ENCODE assay signal across 24 cellular contexts in the genomic region with DNA sequence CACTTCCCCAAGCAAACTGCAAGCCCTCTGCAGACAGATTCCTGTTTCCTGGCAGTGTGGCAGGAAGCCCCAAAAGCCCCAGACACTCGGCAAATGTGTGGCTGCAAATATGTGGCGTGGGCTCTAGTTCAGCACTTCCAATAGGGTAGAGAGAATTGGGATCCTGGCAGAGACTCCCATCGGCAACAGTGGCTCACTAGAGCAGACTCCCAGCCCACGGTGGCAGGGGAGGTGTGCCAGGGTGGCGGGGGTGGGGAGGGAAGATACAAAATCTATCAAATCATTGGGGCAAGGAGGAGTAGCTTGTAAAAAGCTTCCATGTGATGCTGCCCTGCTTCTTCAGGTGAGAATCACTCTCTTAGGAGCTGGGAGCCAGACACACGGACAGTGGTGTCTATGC. TPM values are rescaled to one million over a fixed set of nuclear protein-coding genes. Genes with fewer than 3 reads are reported as not detected.
DNase-seq lines count a peak whose midpoint lies in the region; ATAC-seq and TF ChIP-seq lines count a peak whose summit lies in the region.
"Had no signal": no experiment of that assay in that cellular context is flagged by ENCODE, and none has a peak within 500 bp of the region (broad histone marks: within the 10 kb centered on the region; RNA-seq: fewer than 3 reads in every experiment).

No MANE protein-coding gene starts in this region.

- DNase-seq in cerebellum (ENCODE audit: low spot score) (peak; percentile 45), coronary artery (ENCODE audit: low spot score) (no peak)
- DNase-seq in activated T-cell treated with anti-CD3 and anti-CD28 coated beads, Interleukin-2, amount 50 U/mL, for 24 hours: no peak
- no peak for DNase-seq in activated CD4-positive, alpha-beta T cell treated with anti-CD3 and anti-CD28 coated beads, Interleukin-2, amount 50 U/mL, for 4 hours
- DNase-seq: 8988T; ACHN; CD4-positive, alpha-beta memory T cell; CD4-positive, CD25-positive, alpha-beta regulatory T cell; CD8-positive, alpha-beta memory T cell; COR-L47; DMS 273 treated with DMSO at 0.1 percent for 48 hours; DMS153; DMS53; DMS79; DND-41; EL; GDM1 had no signal

- no peaks in the 10 kb centered on the region for H3K79me2 ChIP-seq in OCI-LY3 (ENCODE audit: low read length)

- peaks cover 2% of the 10 kb centered on the region; the same call in 1 of the 2 replicates for H3K4me1 ChIP-seq in OCI-LY3 (ENCODE audit: low read length)

- H3K27me3 Mint-ChIP-seq in activated T-cell treated with anti-CD3 and anti-CD28 coated beads, Interleukin-2, amount 50 U/mL, for 24 hours: no peaks in the 10 kb centered on the region

- no peaks in the 10 kb centered on the region for H4K20me1 ChIP-seq in OCI-LY3 (ENCODE audit: insufficient read depth, low read length)

- H3K36me3 ChIP-seq in OCI-LY3 (replicated peaks; ENCODE audit: low read depth, low read length): no peaks in the 10 kb centered on the region
- H3K36me3 ChIP-seq: BLaER1 treated with 17β-estradiol and CSF1 and Interleukin-3, amounts not matched to agents 10 nM and 100 nM had no signal

- no peaks in the 10 kb centered on the region for H3K36me3 Mint-ChIP-seq in activated T-cell treated with anti-CD3 and anti-CD28 coated beads, Interleukin-2, amount 50 U/mL, for 24 hours (ENCODE audit: low read depth)
- H3K36me3 Mint-ChIP-seq: CD4-positive, alpha-beta memory T cell; CD4-positive, CD25-positive, alpha-beta regulatory T cell; CD8-positive, alpha-beta memory T cell had no signal

- H3K27ac ChIP-seq in OCI-LY3 (ENCODE audit: low read length): no peak overlapping the region
- H3K27ac ChIP-seq in VCaP: peak overlapping the region; percentile 14; the same call in 1 of the 2 replicates
- no peak overlapping the region for H3K27ac ChIP-seq in coronary artery
- H3K27ac ChIP-seq: BLaER1 treated with 17β-estradiol and CSF1 and Interleukin-3, amounts not matched to agents 10 nM and 100 nM; C4-2B had no signal

- H3K9me3 Mint-ChIP-seq in activated T-cell treated with anti-CD3 and anti-CD28 coated beads, Interleukin-2, amount 50 U/mL, for 24 hours: no peaks in the 10 kb centered on the region
- H3K9me3 Mint-ChIP-seq: CD4-positive, alpha-beta memory T cell; CD4-positive, CD25-positive, alpha-beta regulatory T cell; CD8-positive, alpha-beta memory T cell had no signal

- H3K4me1 Mint-ChIP-seq in activated T-cell treated with anti-CD3 and anti-CD28 coated beads, Interleukin-2, amount 50 U/mL, for 24 hours (ENCODE audit: low read depth): no peaks in the 10 kb centered on the region
- H3K4me1 Mint-ChIP-seq: B cell; CD4-positive, alpha-beta memory T cell; CD4-positive, CD25-positive, alpha-beta regulatory T cell; CD8-positive, alpha-beta memory T cell had no signal

- no peak for ATAC-seq in HG02759 (IDR thresholded peaks at IDR 0.05; ENCODE audit: unreplicated experiment)
- ATAC-seq: GM12878 had no signal

- H3K4me3 Mint-ChIP-seq in activated T-cell treated with anti-CD3 and anti-CD28 coated beads, Interleukin-2, amount 50 U/mL, for 24 hours: no peak overlapping the region
- H3K4me3 Mint-ChIP-seq: B cell; CD4-positive, alpha-beta memory T cell; CD4-positive, CD25-positive, alpha-beta regulatory T cell; CD8-positive, alpha-beta memory T cell had no signal

- H3K9ac ChIP-seq in OCI-LY3 (ENCODE audit: low read length): no peak overlapping the region
- H3K9ac ChIP-seq: BLaER1 treated with 17β-estradiol and CSF1 and Interleukin-3, amounts not matched to agents 10 nM and 100 nM had no signal

- 0 out of 2 replicates have a peak overlapping the region, but pooled peaks have one; percentile 3 for H3K4me2 ChIP-seq in OCI-LY3 (ENCODE audit: low read length)
- H3K4me2 ChIP-seq: BLaER1 treated with 17β-estradiol and CSF1 and Interleukin-3, amounts not matched to agents 10 nM and 100 nM had no signal

- H3K27ac Mint-ChIP-seq in activated T-cell treated with anti-CD3 and anti-CD28 coated beads, Interleukin-2, amount 50 U/mL, for 24 hours: no peak overlapping the region
- H3K27ac Mint-ChIP-seq: B cell; CD4-positive, alpha-beta memory T cell; CD8-positive, alpha-beta memory T cell had no signal

- H3K9me3 ChIP-seq in OCI-LY3 (ENCODE audit: insufficient read depth, low read length): no peaks in the 10 kb centered on the region
- H3K9me3 ChIP-seq: BLaER1 treated with 17β-estradiol and CSF1 and Interleukin-3, amounts not matched to agents 10 nM and 100 nM had no signal

- H3K27me3 ChIP-seq in OCI-LY3 (ENCODE audit: low read depth, low read length): peaks cover 28% of the 10 kb centered on the region

- no peak for TF ChIP-seq CTCF in OCI-LY3 (IDR thresholded peaks at IDR 0.05; ENCODE audit: low read depth, low read length)
- TF ChIP-seq CTCF in VCaP (conservative IDR thresholded peaks at IDR 0.05): no peak
- TF ChIP-seq CTCF in coronary artery (IDR thresholded peaks at IDR 0.05): no peak

- no peak overlapping the region for H2AFZ ChIP-seq in OCI-LY3 (ENCODE audit: low read depth, low read length)

- H3K4me3 ChIP-seq in OCI-LY3 (ENCODE audit: low read length) (no peak overlapping the region), coronary artery (no peak overlapping the region)
- H3K4me3 ChIP-seq: BLaER1 treated with 17β-estradiol and CSF1 and Interleukin-3, amounts not matched to agents 10 nM and 100 nM; GM12878 had no signal

RNA-seq across cellular contexts. Expression of a gene that starts 25.9 kb away (rescaled TPM):
- 9.3 TPM for total RNA-seq in cerebellum
- total RNA-seq: B cell; CD4-positive, alpha-beta memory T cell; CD4-positive, CD25-positive, alpha-beta regulatory T cell had no signal

RNA-seq across cellular contexts. Expression of a gene that starts 33.3 kb away (rescaled TPM):
- total RNA-seq in cerebellum: 29.2 TPM
